In the genomic region with DNA sequence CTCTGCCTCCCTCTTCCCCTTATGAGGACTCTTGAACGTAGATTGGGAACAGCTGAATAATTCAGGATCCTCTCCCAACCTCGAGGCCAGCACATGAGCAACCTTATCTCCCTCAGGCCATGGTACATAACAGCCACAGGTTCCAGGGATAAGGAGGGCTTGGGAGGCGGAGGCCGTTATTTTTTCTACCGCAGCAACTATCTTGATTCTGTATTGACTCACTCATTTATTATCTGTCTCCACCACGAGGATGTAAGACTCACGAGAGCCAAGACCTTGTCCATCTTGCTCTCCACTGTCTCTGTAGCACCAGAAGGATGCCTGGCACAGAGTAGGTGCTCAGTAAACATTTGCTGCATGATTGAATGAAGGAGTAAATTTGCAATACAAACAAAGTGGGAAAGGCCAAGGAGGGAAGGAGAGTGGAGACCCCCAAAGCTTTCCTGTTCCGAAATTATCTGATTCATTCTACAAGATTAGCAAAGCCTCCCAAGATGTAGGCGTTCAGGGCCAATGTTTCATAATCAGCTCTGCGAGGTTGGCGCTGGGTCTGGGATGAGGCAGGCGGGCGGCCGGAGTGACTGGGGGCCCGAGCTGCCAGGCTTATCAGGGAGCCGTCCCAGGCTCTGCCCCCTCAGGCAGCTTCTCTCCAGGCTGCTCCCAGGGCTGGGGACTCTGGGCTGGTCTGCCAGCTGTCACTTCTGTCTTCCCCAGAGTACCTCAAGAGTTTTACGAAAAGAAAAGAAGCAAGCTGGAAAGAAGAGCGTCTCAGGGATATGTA, we compare ENCODE assay signal across 22 cellular contexts. TPM values are rescaled to one million over a fixed set of nuclear protein-coding genes. Genes with fewer than 3 reads are reported as not detected.
DNase-seq lines count a peak whose midpoint lies in the region; ATAC-seq and TF ChIP-seq lines count a peak whose summit lies in the region.
"Had no signal": no experiment of that assay in that cellular context is flagged by ENCODE, and none has a peak within 500 bp of the region (broad histone marks: within the 10 kb centered on the region; RNA-seq: fewer than 3 reads in every experiment).

No MANE protein-coding gene starts in this region.

- WGBS in spleen, 5 donors: 78 to 92% (median 80%) methylated on average over 18 of the region's 18 CpGs

- H3K27me3 ChIP-seq in spleen (replicated peaks in 1 of 7): no peaks in the 10 kb centered on the region
- H3K27me3 ChIP-seq: ovary had no signal

- H3K4me1 ChIP-seq in spleen: peaks cover 19 to 100% (median 77%) of the 10 kb centered on the region in 6 donors
- H3K4me1 ChIP-seq: tibial artery had no signal

- TF ChIP-seq POLR2A in spleen (IDR thresholded peaks at IDR 0.05): no peak

- H3K36me3 ChIP-seq in spleen: peaks cover 0 to 61% (median 16%) of the 10 kb centered on the region in 6 donors
- H3K36me3 ChIP-seq: ovary, tibial artery had no signal

- no peaks in the 10 kb centered on the region for H3K9me3 Mint-ChIP-seq in T-helper 1 cell treated with Interleukin-12 subunit alpha and Interleukin-12 subunit beta and Interleukin-4 antibody, amounts not matched to agents 30 μg/mL and 1 μg/mL, for 36 hours
- H3K9me3 Mint-ChIP-seq in effector memory CD8-positive, alpha-beta T cell: no peaks in the 10 kb centered on the region

- peak overlapping the region in 1 of 8 donors; percentile 40 for H3K4me3 ChIP-seq in spleen
- H3K4me3 ChIP-seq: ovary, tibial artery had no signal

- peaks cover 36% of the 10 kb centered on the region for H3K36me3 Mint-ChIP-seq in T-helper 1 cell treated with Interleukin-12 subunit alpha and Interleukin-12 subunit beta and Interleukin-4 antibody, amounts not matched to agents 30 μg/mL and 1 μg/mL, for 36 hours (ENCODE audit: low read depth)
- peaks cover 72% of the 10 kb centered on the region for H3K36me3 Mint-ChIP-seq in effector memory CD8-positive, alpha-beta T cell (ENCODE audit: insufficient read depth)

- intact Hi-C loops in spleen (cut with DNase I; ENCODE audit: low total_unique reads): no loop called here

- H3K27me3 Mint-ChIP-seq in T-helper 1 cell treated with Interleukin-12 subunit alpha and Interleukin-12 subunit beta and Interleukin-4 antibody, amounts not matched to agents 30 μg/mL and 1 μg/mL, for 36 hours (ENCODE audit: low read depth): no peaks in the 10 kb centered on the region
- no peaks in the 10 kb centered on the region for H3K27me3 Mint-ChIP-seq in effector memory CD8-positive, alpha-beta T cell

- DNase-seq in T-helper 1 cell (no peak), OCI-M2 (lab: John Stamatoyannopoulos, UW; ENCODE audit: unreplicated experiment) (peak; percentile 69), spleen (no peak), NOMO-1 treated with DMSO at 0.1 percent for 48 hours (lab: John Stamatoyannopoulos, UW; ENCODE audit: unreplicated experiment) (no peak)
- no peak for DNase-seq in effector memory CD8-positive, alpha-beta T cell
- no peak for DNase-seq in activated CD4-positive, alpha-beta T cell treated with anti-CD3 and anti-CD28 coated beads for 48 hours
- DNase-seq: DND-41; effector memory CD4-positive, alpha-beta T cell; hippocampal formation; IMR-90; NCI-H526 treated with DMSO at 0.1 percent for 48 hours; ovary; stimulated activated CD4-positive, alpha-beta T cell treated with anti-CD3 and anti-CD28 coated beads, Interleukin-4, amount 100 ng/mL, for 4 hours; SW 1271 had no signal

- H3K9me3 ChIP-seq in spleen: no peaks in the 10 kb centered on the region
- H3K9me3 ChIP-seq: ovary, tibial artery had no signal

- H3K4me1 Mint-ChIP-seq in T-helper 1 cell treated with Interleukin-12 subunit alpha and Interleukin-12 subunit beta and Interleukin-4 antibody, amounts not matched to agents 30 μg/mL and 1 μg/mL, for 36 hours (ENCODE audit: low read depth): peaks cover 43% of the 10 kb centered on the region
- H3K4me1 Mint-ChIP-seq in effector memory CD8-positive, alpha-beta T cell (ENCODE audit: low read depth in 2 of 2): peaks cover 63 to 66% of the 10 kb centered on the region in 2 donors

- H3K27ac ChIP-seq in spleen: peak overlapping the region in 7 of 8 donors; percentile 63 to 96 (median 80)
- H3K27ac ChIP-seq: 22Rv1, C4-2B, ovary, tibial artery had no signal

- no peak overlapping the region for H3K4me3 Mint-ChIP-seq in T-helper 1 cell treated with Interleukin-12 subunit alpha and Interleukin-12 subunit beta and Interleukin-4 antibody, amounts not matched to agents 30 μg/mL and 1 μg/mL, for 36 hours
- peak overlapping the region in 1 of 2 donors; percentile 20 for H3K4me3 Mint-ChIP-seq in effector memory CD8-positive, alpha-beta T cell

- no peak for TF ChIP-seq CTCF in spleen (IDR thresholded peaks at IDR 0.05 in 8 of 11, conservative IDR thresholded peaks at IDR 0.05 in 3 of 11)

- H3K27ac Mint-ChIP-seq in T-helper 1 cell treated with Interleukin-12 subunit alpha and Interleukin-12 subunit beta and Interleukin-4 antibody, amounts not matched to agents 30 μg/mL and 1 μg/mL, for 36 hours: peak overlapping the region; percentile 31
- H3K27ac Mint-ChIP-seq in effector memory CD8-positive, alpha-beta T cell: peak overlapping the region; percentile 71 to 80

- no peak for ATAC-seq in effector memory CD8-positive, alpha-beta T cell (replicated peaks)
- ATAC-seq in HG03025 (IDR thresholded peaks at IDR 0.05; ENCODE audit: low FRiP score, unreplicated experiment): no peak

RNA-seq across cellular contexts. Expression of a gene that starts 31.6 kb away (rescaled TPM):
- 100 to 1,000 TPM; 172 to 246 (median 186) TPM for total RNA-seq in spleen
- 10 to 100 TPM; 71.1 to 97.8 (median 97.4) TPM for polyA plus RNA-seq in spleen

RNA-seq across cellular contexts. Expression of a gene that starts 59.3 kb away (rescaled TPM):
- not detected for total RNA-seq in spleen
- polyA plus RNA-seq in spleen: not detected
- total RNA-seq: IMR-90, ovary, RPMI7951, skeletal muscle tissue had no signal
- polyA plus RNA-seq: adipose tissue, IMR-90, ovary had no signal
